Comparison of ENCODE assay signal across 14 cellular contexts in the genomic region with DNA sequence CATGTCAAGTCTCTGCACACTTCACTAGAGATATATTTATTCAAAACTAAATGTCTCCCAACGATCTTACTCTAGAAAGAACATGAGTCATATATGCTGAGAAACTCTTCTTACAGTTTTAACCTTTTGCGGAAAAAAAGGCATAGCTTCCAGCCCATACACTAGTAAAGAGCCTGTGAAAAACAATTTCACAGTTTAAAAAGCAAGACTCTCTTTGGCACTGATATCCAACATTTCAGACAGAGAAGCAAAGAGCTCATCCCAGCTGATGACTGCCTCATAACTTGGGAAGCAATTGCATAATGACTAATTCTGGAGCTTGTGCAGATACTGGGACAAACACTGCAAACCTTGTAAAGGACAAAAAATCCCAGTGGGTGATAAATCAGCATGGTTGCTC.
DNase-seq lines count a peak whose midpoint lies in the region; TF ChIP-seq lines count a peak whose summit lies in the region.
"Had no signal": no experiment of that assay in that cellular context is flagged by ENCODE, and none has a peak within 500 bp of the region (broad histone marks: within the 10 kb centered on the region; RNA-seq: fewer than 3 reads in every experiment).

No MANE protein-coding gene starts in this region.

- no peaks in the 10 kb centered on the region for H3K9me3 ChIP-seq in uterus
- H3K9me3 ChIP-seq: Caco-2, thoracic aorta had no signal

- H3K27me3 ChIP-seq in uterus, result no peaks in the 10 kb centered on the region

- peak; percentile 1 for DNase-seq in M059J (ENCODE audit: low read depth)
- DNase-seq in iris pigment epithelial cell (ENCODE audit: low read depth), result peak; percentile 50
- DNase-seq in substantia nigra (lab: John Stamatoyannopoulos, UW), result peak in 3 of 49 donors; percentile 10 to 17 (median 14)
- DNase-seq in uterus, result no peak
- no peak for DNase-seq in stimulated activated naive CD4-positive, alpha-beta T cell treated with Interleukin-2 at 50 U/mL for 16 hours (lab: John Stamatoyannopoulos, UW)
- no peak for DNase-seq in NCI-H2196 treated with DMSO at 0.1 percent for 48 hours (lab: John Stamatoyannopoulos, UW; ENCODE audit: unreplicated experiment)
- DNase-seq in NCI-H1417 treated with DMSO at 0.1 percent for 48 hours (lab: John Stamatoyannopoulos, UW), result no peak
- DNase-seq: activated T-cell treated with anti-CD3 and anti-CD28 coated beads for 4 hours, Caco-2, KBM-7, NCI-H2081 had no signal

- H3K4me3 ChIP-seq in uterus, result no peak overlapping the region
- H3K4me3 ChIP-seq: skin epidermis, thoracic aorta had no signal

- intact Hi-C loops in uterus (cut with DNase I; ENCODE audit: low total_unique reads), result no loop called here

- H3K27ac ChIP-seq in cingulate gyrus (ENCODE audit: low read depth, low read length) (peak overlapping the region; percentile 49), substantia nigra (ENCODE audit: low read depth, low read length, poor library complexity, severe bottlenecking) (peak overlapping the region; percentile 6), uterus (peak overlapping the region in 1 of 2 donors; percentile 2)
- H3K27ac ChIP-seq: skin epidermis, thoracic aorta had no signal

- no peaks in the 10 kb centered on the region for H3K4me1 ChIP-seq in uterus

- no peaks in the 10 kb centered on the region for H3K36me3 ChIP-seq in uterus
- H3K36me3 ChIP-seq: thoracic aorta had no signal

- no peak for TF ChIP-seq CTCF in uterus (IDR thresholded peaks at IDR 0.05)

- no peak for TF ChIP-seq POLR2A in uterus (IDR thresholded peaks at IDR 0.05)

Comparison
In these comparisons a context has a peak if more than half of its experiments do, and no peak if none do; other contexts are left out.
1. DNase-seq: peak in M059J (single experiment) and iris pigment epithelial cell (single experiment); none in uterus (0 of 2), stimulated activated naive CD4-positive, alpha-beta T cell treated with Interleukin-2 at 50 U/mL for 16 hours (single experiment), NCI-H2196 treated with DMSO at 0.1 percent for 48 hours (single experiment) and NCI-H1417 treated with DMSO at 0.1 percent for 48 hours (single experiment).